8 cellular contexts compared by ENCODE assay signal in genomic region chr2:229834368-229834767, GRCh38.
DNase-seq lines count a peak whose midpoint lies in the region; ATAC-seq, FAIRE-seq and TF ChIP-seq lines count a peak whose summit lies in the region.
"Not testable (repeated sequence)": the region's sequence is repeated elsewhere in the genome, so short reads cannot be mapped to it uniquely, and the experiment has no call there.

No MANE protein-coding gene starts in this region.

- RAD21 ChIA-PET in GM12878 (lab: Charles Lee; ENCODE audit: unreplicated experiment), result interaction anchor here (0.9 to 1.2 kb wide), 2 partner anchors 12 to 13 kb away, joined by 3 to 4 read pairs; no protein-coding TSS in a partner anchor

- H4K20me1 ChIP-seq in GM12878 (ENCODE audit: control insufficient read depth, insufficient read depth), result not testable (repeated sequence)

- not testable (repeated sequence) for H3K27me3 Mint-ChIP-seq in CD4-positive, alpha-beta T cell; activated naive CD4-positive, alpha-beta T cell treated with anti-CD3 and anti-CD28 coated beads, Interleukin-2, amount 10 ng/mL, durations not matched to agents 7 days and 5 days; neural crest cell (ENCODE audit: low read depth)

- peaks cover 83% of the 10 kb centered on the region for H3K4me1 Mint-ChIP-seq in CD4-positive, alpha-beta T cell (ENCODE audit: low read depth)
- peaks cover 53% of the 10 kb centered on the region for H3K4me1 Mint-ChIP-seq in activated naive CD4-positive, alpha-beta T cell treated with anti-CD3 and anti-CD28 coated beads, Interleukin-2, amount 10 ng/mL, durations not matched to agents 7 days and 5 days
- not testable (repeated sequence) for H3K4me1 Mint-ChIP-seq in neural crest cell

- in situ Hi-C loops in GM12878 (cut with MboI), result not testable (repeated sequence)

- H3K4me3 ChIP-seq in HEK293 (ENCODE audit: low read depth, low read length); GM12878: not testable (repeated sequence)

- not testable (repeated sequence) for H3K9ac ChIP-seq in GM12878 (ENCODE audit: control insufficient read depth, insufficient read depth, low read length)

- H3K9me3 ChIP-seq in CD4-positive, alpha-beta T cell (ENCODE audit: control insufficient read depth, low read length); HEK293 (ENCODE audit: control insufficient read depth, insufficient read depth, low read depth, low read length); KOPT-K1 (ENCODE audit: insufficient read depth, low read length, poor library complexity, severe bottlenecking); GM12878 (replicated peaks; ENCODE audit: control insufficient read depth, insufficient read depth, low read length): not testable (repeated sequence)

- H3K36me3 Mint-ChIP-seq in CD4-positive, alpha-beta T cell (ENCODE audit: low read depth), result peaks cover 74% of the 10 kb centered on the region
- peaks cover 53% of the 10 kb centered on the region for H3K36me3 Mint-ChIP-seq in activated naive CD4-positive, alpha-beta T cell treated with anti-CD3 and anti-CD28 coated beads, Interleukin-2, amount 10 ng/mL, durations not matched to agents 7 days and 5 days
- not testable (repeated sequence) for H3K36me3 Mint-ChIP-seq in neural crest cell (ENCODE audit: low read depth)

- H3K27ac ChIP-seq in CD4-positive, alpha-beta T cell (ENCODE audit: low read depth, low read length); HEK293 (ENCODE audit: extremely low read depth, low read depth, low read length); GM12878 (ENCODE audit: control insufficient read depth, insufficient read depth): not testable (repeated sequence)
- H3K27ac ChIP-seq in KOPT-K1 (ENCODE audit: low read depth, low read length, poor library complexity, severe bottlenecking), result peak overlapping the region; percentile 7

- TF ChIP-seq RAD21 in GM12878 (IDR thresholded peaks at IDR 0.05; ENCODE audit: insufficient read depth, low read depth, low read length), result not testable (repeated sequence)

- intact Hi-C loops in CD4-positive, alpha-beta T cell (cut with DNase I, micrococcal nuclease), result loop anchor here in 1 of 2 experiments (2.0 kb wide), 1 partner anchor 16 kb away; no protein-coding TSS in a partner anchor
- intact Hi-C loops in GM12878 (cut with micrococcal nuclease; ENCODE audit: unreplicated experiment), result not testable (repeated sequence)

- TF ChIP-seq CTCF in CD4-positive, alpha-beta T cell (IDR thresholded peaks at IDR 0.05); HEK293 (tag by site-specific recombination; IDR thresholded peaks at IDR 0.05); GM12878 (IDR thresholded peaks at IDR 0.05 in 2 of 3, conservative IDR thresholded peaks at IDR 0.05 in 1 of 3; ENCODE audit: control insufficient read depth in 2 of 3, extremely low read depth in 1 of 3, insufficient read depth in 1 of 3, low read depth in 3 of 3, low read length in 3 of 3); neural crest cell (conservative IDR thresholded peaks at IDR 0.05): not testable (repeated sequence)

- H3K4me1 ChIP-seq in HEK293 (ENCODE audit: control insufficient read depth, insufficient read depth, low read length); GM12878 (ENCODE audit: control insufficient read depth, insufficient read depth, low read length): not testable (repeated sequence)

- H2AFZ ChIP-seq in GM12878 (ENCODE audit: control insufficient read depth, low read depth, low read length), result not testable (repeated sequence)

- peak overlapping the region; percentile 54 for H3K4me3 Mint-ChIP-seq in CD4-positive, alpha-beta T cell
- H3K4me3 Mint-ChIP-seq in activated naive CD4-positive, alpha-beta T cell treated with anti-CD3 and anti-CD28 coated beads, Interleukin-2, amount 10 ng/mL, durations not matched to agents 7 days and 5 days; neural crest cell: not testable (repeated sequence)

- CTCF ChIA-PET in CD4-positive, alpha-beta T cell (lab: Charles Lee), result interaction anchor here (1.0 to 1.7 kb wide), 3 partner anchors 10 to 33 kb away, joined by 3 to 6 read pairs (median 4); no protein-coding TSS in a partner anchor
- CTCF ChIA-PET in HEK293 (lab: Yijun Ruan, JAX), result not testable (repeated sequence)
- CTCF ChIA-PET in activated naive CD4-positive, alpha-beta T cell treated with anti-CD3 and anti-CD28 coated beads, Interleukin-2, amount 10 ng/mL, durations not matched to agents 7 days and 5 days (lab: Charles Lee), result interaction anchor here (1.1 to 1.2 kb wide), 2 partner anchors 16 to 33 kb away, joined by 3 read pairs; no protein-coding TSS in a partner anchor
- CTCF ChIA-PET in GM12878 (lab: Yijun Ruan, JAX), result interaction anchor here (0.8 to 1.5 kb wide), 7 partner anchors 15 to 55 kb away, joined by 3 to 5 read pairs (median 3); no protein-coding TSS in a partner anchor

- SMC1A ChIA-PET in GM12878 (lab: Charles Lee; ENCODE audit: uncharacterized antibody, unreplicated experiment), result interaction anchor here (1.0 to 2.2 kb wide), 6 partner anchors 10 to 33 kb away, joined by 3 to 10 read pairs (median 6); no protein-coding TSS in a partner anchor

- FAIRE-seq in GM12892 (lab: Jason Lieb, UNC), result peak; percentile 24
- FAIRE-seq in GM12878 (lab: Jason Lieb, UNC), result not testable (repeated sequence)

- not testable (repeated sequence) for TF ChIP-seq POLR2A in GM12892 (IDR thresholded peaks at IDR 0.05; ENCODE audit: low read depth, low read length); GM12878 (IDR thresholded peaks at IDR 0.05; ENCODE audit: low read depth, low read length)

- not testable (repeated sequence) for H3K27me3 ChIP-seq in CD4-positive, alpha-beta T cell (ENCODE audit: control insufficient read depth, insufficient read depth, low read length); GM12878 (replicated peaks in 1 of 2; ENCODE audit: control insufficient read depth in 2 of 2, insufficient read depth in 2 of 2, low read length in 1 of 2)

- peaks cover 0 to 50% of the 10 kb centered on the region in 2 experiments; a peak in 2 of 3 replicates for H3K36me3 ChIP-seq in HEK293 (ENCODE audit: control insufficient read depth in 2 of 2, insufficient read depth in 1 of 2, low read length in 2 of 2)
- H3K36me3 ChIP-seq in KOPT-K1 (ENCODE audit: insufficient read depth, low read length), result peaks cover 65% of the 10 kb centered on the region
- peaks cover 2 to 28% of the 10 kb centered on the region in 2 experiments for H3K36me3 ChIP-seq in GM12878 (ENCODE audit: control insufficient read depth in 2 of 2, insufficient read depth in 2 of 2, low read length in 1 of 2)

- DNase-seq in CD4-positive, alpha-beta T cell; GM12892 (ENCODE audit: insufficient read length); activated naive CD4-positive, alpha-beta T cell treated with anti-CD3 and anti-CD28 coated beads, Interleukin-2, amount 10 ng/mL, durations not matched to agents 7 days and 5 days; GM12878 (ENCODE audit: low read depth, low spot score); neural crest cell (ENCODE audit: low read depth, low spot score): not testable (repeated sequence)
- peak; percentile 11 for DNase-seq in myocyte (ENCODE audit: low read depth)

- not testable (repeated sequence) for BruUV-seq in GM12878 (replicated peaks; lab: Mats Ljungman, UMichigan)

- H3K9me3 Mint-ChIP-seq in CD4-positive, alpha-beta T cell; activated naive CD4-positive, alpha-beta T cell treated with anti-CD3 and anti-CD28 coated beads, Interleukin-2, amount 10 ng/mL, durations not matched to agents 7 days and 5 days; neural crest cell: not testable (repeated sequence)

- H3K27ac Mint-ChIP-seq in CD4-positive, alpha-beta T cell, result peak overlapping the region; percentile 72
- H3K27ac Mint-ChIP-seq in activated naive CD4-positive, alpha-beta T cell treated with anti-CD3 and anti-CD28 coated beads, Interleukin-2, amount 10 ng/mL, durations not matched to agents 7 days and 5 days, result peak overlapping the region; percentile 14
- H3K27ac Mint-ChIP-seq in neural crest cell (ENCODE audit: unreplicated experiment), result peak overlapping the region; percentile 21

- POLR2A ChIA-PET in CD4-positive, alpha-beta T cell (lab: Charles Lee), result interaction anchor here (0.5 to 7.4 kb wide), 7 partner anchors 10 to 964 kb away, joined by 3 to 86 read pairs (median 6); partner anchors contain the start of genes FBXO36 and TRIP12
- POLR2A ChIA-PET in HEK293 (lab: Yijun Ruan, JAX), result interaction anchor here (1.4 kb wide), 1 partner anchor 17 kb away, joined by 5 read pairs; no protein-coding TSS in a partner anchor
- POLR2A ChIA-PET in GM12878 (lab: Charles Lee), result interaction anchor here (0.9 to 1.1 kb wide), 2 partner anchors 10 to 16 kb away, joined by 3 read pairs; no protein-coding TSS in a partner anchor

- H3K79me2 ChIP-seq in GM12878 (ENCODE audit: control insufficient read depth, insufficient read depth, low read length), result not testable (repeated sequence)

- TF ChIP-seq EP300 in GM12878 (IDR thresholded peaks at IDR 0.05; ENCODE audit: borderline replicate concordance in 1 of 2, control insufficient read depth in 1 of 2, low read depth in 2 of 2, low read length in 2 of 2), result not testable (repeated sequence)

- H3K4me2 ChIP-seq in GM12878 (ENCODE audit: control insufficient read depth, insufficient read depth), result not testable (repeated sequence)

- ATAC-seq in CD4-positive, alpha-beta T cell (ENCODE audit: poor library complexity); GM12878: not testable (repeated sequence)

- WGBS in GM12878 (ENCODE audit: insufficient coverage, insufficient replicate concordance, low lambda C conversion rate, missing lambda C conversion rate), result 92% methylated on average over 4 of the region's 4 CpGs

Comparison
In these comparisons a context has a peak if more than half of its experiments do, and no peak if none do; other contexts are left out.
1. H3K27ac Mint-ChIP-seq: peak in every context shown above with its lines; median percentile 72 in CD4-positive, alpha-beta T cell; 21 in neural crest cell; 14 in activated naive CD4-positive, alpha-beta T cell treated with anti-CD3 and anti-CD28 coated beads, Interleukin-2, amount 10 ng/mL, durations not matched to agents 7 days and 5 days.